1 cellular context compared by ENCODE assay signal in genomic region chr5:177443144-177443983, GRCh38.
TF ChIP-seq lines count a peak whose summit lies in the region.

No MANE protein-coding gene starts in this region.

TF ChIP-seq in HEK293, 187 proteins besides CTCF, POLR2A, EP300 and RAD21 (continued from another document):
- TF ChIP-seq OSR2 (tag by site-specific recombination; IDR thresholded peaks at IDR 0.05) (no peak), ZNF660 (tag by site-specific recombination; IDR thresholded peaks at IDR 0.05) (no peak), ZNF555 (tag by site-specific recombination; conservative IDR thresholded peaks at IDR 0.05) (no peak), KLF1 (tag by site-specific recombination; IDR thresholded peaks at IDR 0.05) (no peak), PATZ1 (tag by site-specific recombination; IDR thresholded peaks at IDR 0.05) (no peak), ZNF48 (tag by site-specific recombination; IDR thresholded peaks at IDR 0.05) (no peak), ZNF830 (tag by site-specific recombination; IDR thresholded peaks at IDR 0.05; ENCODE audit: low read depth) (no peak)
TF ChIP-seq in HEK293: peak in this region for 2.
